8 cellular contexts compared by ENCODE assay signal in the genomic region with DNA sequence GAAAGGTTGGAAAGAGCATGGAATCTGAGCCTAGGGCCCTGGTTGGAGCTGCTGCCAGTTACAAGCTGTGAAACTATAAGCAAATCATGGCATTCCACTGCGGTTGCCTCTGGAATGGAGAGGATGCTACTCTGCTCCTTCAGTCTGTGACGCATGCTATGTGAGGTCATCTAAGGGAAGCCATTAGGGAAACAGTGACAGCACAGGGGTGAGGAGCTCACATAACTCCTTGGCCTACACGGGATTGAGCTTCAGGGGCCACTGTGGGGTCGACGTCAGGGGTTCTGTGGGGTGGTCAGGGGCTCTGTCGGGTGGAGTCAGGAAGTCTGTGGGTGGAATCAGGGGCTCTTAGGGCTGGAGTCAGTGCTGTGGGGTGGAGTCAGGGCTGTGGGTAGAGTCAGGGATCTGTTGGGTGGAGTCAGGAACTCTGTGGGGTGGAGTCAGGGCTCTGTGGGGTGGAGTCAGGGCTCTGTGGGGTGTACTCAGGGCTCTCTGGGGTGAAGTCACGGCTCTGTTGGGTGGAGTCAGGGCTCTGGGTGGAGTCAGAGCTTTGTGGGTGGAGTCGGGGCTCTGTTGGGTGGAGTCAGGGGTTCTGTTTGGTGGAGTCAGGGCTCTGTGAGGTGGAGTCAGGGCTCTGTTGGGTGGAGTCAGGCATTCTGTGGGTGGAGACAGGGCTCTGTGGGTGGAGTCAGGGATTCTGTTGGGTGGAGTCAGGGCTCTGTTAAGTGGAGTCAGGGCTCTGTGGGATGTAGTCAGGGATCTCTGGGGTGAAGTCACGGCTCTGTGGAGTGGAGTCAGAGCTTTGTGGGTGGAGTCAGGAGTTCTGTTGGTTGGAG. TPM values are rescaled to one million over a fixed set of nuclear protein-coding genes. Genes with fewer than 3 reads are reported as not detected.
DNase-seq lines count a peak whose midpoint lies in the region; ATAC-seq, FAIRE-seq and TF ChIP-seq lines count a peak whose summit lies in the region.

No MANE protein-coding gene starts in this region.

- no peaks in the 10 kb centered on the region for H3K9me3 Mint-ChIP-seq in dendritic cell treated with granulocyte-macrophage colony-stimulating factor and Interleukin-4, amounts not matched to agents 40 ng/mL and 50 ng/mL, for 4 days
- H3K9me3 Mint-ChIP-seq in mesothelial cell of epicardium: no peaks in the 10 kb centered on the region

- peaks cover 59% of the 10 kb centered on the region for H3K4me1 Mint-ChIP-seq in dendritic cell treated with granulocyte-macrophage colony-stimulating factor and Interleukin-4, amounts not matched to agents 40 ng/mL and 50 ng/mL, for 4 days (ENCODE audit: low read depth)
- peaks cover 82% of the 10 kb centered on the region for H3K4me1 Mint-ChIP-seq in mesothelial cell of epicardium

- ATAC-seq in HG02973 (IDR thresholded peaks at IDR 0.05; ENCODE audit: unreplicated experiment) (peak; percentile 39), HG02970 (IDR thresholded peaks at IDR 0.05; ENCODE audit: low FRiP score, unreplicated experiment) (no peak)

- peak; percentile 37 for FAIRE-seq in urothelium cell line (lab: Jason Lieb, UNC)

- DNase-seq in GDM1 (lab: John Stamatoyannopoulos, UW) (peak; percentile 27), SW480 (ENCODE audit: low spot score) (peak; percentile 97), mesothelial cell of epicardium (ENCODE audit: low spot score in 2 of 2, unreplicated experiment in 2 of 2) (no peak), urothelium cell line (ENCODE audit: low spot score) (peak; percentile 79), SKM-1 (lab: John Stamatoyannopoulos, UW; ENCODE audit: unreplicated experiment) (no peak)

- H3K27ac Mint-ChIP-seq in dendritic cell treated with granulocyte-macrophage colony-stimulating factor and Interleukin-4, amounts not matched to agents 40 ng/mL and 50 ng/mL, for 4 days: peak overlapping the region; percentile 81
- H3K27ac Mint-ChIP-seq in mesothelial cell of epicardium: peak overlapping the region; percentile 96

- intact Hi-C loops in dendritic cell treated with granulocyte-macrophage colony-stimulating factor and Interleukin-4, amounts not matched to agents 40 ng/mL and 50 ng/mL, for 4 days (cut with micrococcal nuclease): no loop called here

- TF ChIP-seq CTCF in mesothelial cell of epicardium (IDR thresholded peaks at IDR 0.05; ENCODE audit: unreplicated experiment): no peak

- H3K36me3 Mint-ChIP-seq in dendritic cell treated with granulocyte-macrophage colony-stimulating factor and Interleukin-4, amounts not matched to agents 40 ng/mL and 50 ng/mL, for 4 days (ENCODE audit: low read depth): no peaks in the 10 kb centered on the region
- no peaks in the 10 kb centered on the region for H3K36me3 Mint-ChIP-seq in mesothelial cell of epicardium

- H3K4me3 Mint-ChIP-seq in dendritic cell treated with granulocyte-macrophage colony-stimulating factor and Interleukin-4, amounts not matched to agents 40 ng/mL and 50 ng/mL, for 4 days: peak overlapping the region; percentile 25
- H3K4me3 Mint-ChIP-seq in mesothelial cell of epicardium: no peak overlapping the region

- H3K27me3 Mint-ChIP-seq in dendritic cell treated with granulocyte-macrophage colony-stimulating factor and Interleukin-4, amounts not matched to agents 40 ng/mL and 50 ng/mL, for 4 days: peaks cover 9% of the 10 kb centered on the region
- H3K27me3 Mint-ChIP-seq in mesothelial cell of epicardium (ENCODE audit: low read depth): no peaks in the 10 kb centered on the region

RNA-seq across cellular contexts. Expression of a gene that starts 35.8 kb away (rescaled TPM):
- 7.5 to 7.9 TPM (median 7.7 TPM) in 3 replicates for total RNA-seq in mesothelial cell of epicardium

Comparison
In these comparisons a context has a peak if more than half of its experiments do, and no peak if none do; other contexts are left out.
1. DNase-seq: peak in GDM1 (single experiment), SW480 (single experiment) and urothelium cell line (single experiment); none in mesothelial cell of epicardium (0 of 2) and SKM-1 (single experiment).